In the genomic region with DNA sequence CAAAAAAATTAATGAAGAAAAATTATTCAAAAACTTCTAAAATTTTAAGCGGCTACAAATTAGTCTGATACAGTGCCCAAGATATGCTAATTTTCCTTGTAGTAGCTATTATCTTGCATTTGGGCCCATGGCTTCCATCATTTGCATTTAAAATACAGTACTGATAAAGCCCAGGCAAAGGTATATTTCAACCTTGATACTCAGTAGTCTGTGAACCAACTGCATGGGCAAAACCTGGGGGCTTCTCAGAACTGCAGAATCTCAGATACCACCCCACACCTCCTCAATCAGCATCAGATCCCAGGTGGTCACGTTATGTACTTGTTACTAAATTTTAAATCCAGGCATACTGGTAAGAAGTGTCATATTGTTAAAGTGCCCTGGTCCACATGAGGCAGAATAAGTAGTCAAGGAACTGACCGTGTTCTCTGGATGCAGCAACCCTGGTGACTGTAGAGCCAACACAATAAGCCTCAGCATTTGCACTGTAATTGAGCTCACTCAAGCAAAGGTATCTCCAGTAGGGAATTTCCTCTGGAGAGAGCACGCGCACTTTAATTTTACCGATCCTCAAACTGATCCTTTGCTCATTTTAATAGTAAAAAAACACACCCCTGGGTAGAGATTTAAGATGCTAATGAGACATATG, we compare ENCODE assay signal across 3 cellular contexts.
TF ChIP-seq lines count a peak whose summit lies in the region.

No MANE protein-coding gene starts in this region.

TF ChIP-seq in SK-N-SH, 30 proteins besides CTCF, POLR2A, EP300 and RAD21:
- TF ChIP-seq SMC3 (IDR thresholded peaks at IDR 0.05; ENCODE audit: low read depth, low read length) (no peak), FOXM1 (IDR thresholded peaks at IDR 0.05; ENCODE audit: low read depth) (no peak), MXI1 (IDR thresholded peaks at IDR 0.05; ENCODE audit: low read depth, low read length) (no peak), FOXJ3 (CRISPR knock-in tag; IDR thresholded peaks at IDR 0.05) (no peak), NFIC (IDR thresholded peaks at IDR 0.05; ENCODE audit: borderline replicate concordance) (no peak)

TF ChIP-seq in SK-N-SH treated with all-trans-retinoic acid at 6 μM for 48 hours, 23 proteins besides CTCF, POLR2A, EP300 and RAD21:
- TF ChIP-seq ISL1 (CRISPR knock-in tag; IDR thresholded peaks at IDR 0.05) = no peak
- no peak for TF ChIP-seq TOX (CRISPR knock-in tag; IDR thresholded peaks at IDR 0.05; ENCODE audit: borderline replicate concordance)
- TF ChIP-seq, protein P1, sequence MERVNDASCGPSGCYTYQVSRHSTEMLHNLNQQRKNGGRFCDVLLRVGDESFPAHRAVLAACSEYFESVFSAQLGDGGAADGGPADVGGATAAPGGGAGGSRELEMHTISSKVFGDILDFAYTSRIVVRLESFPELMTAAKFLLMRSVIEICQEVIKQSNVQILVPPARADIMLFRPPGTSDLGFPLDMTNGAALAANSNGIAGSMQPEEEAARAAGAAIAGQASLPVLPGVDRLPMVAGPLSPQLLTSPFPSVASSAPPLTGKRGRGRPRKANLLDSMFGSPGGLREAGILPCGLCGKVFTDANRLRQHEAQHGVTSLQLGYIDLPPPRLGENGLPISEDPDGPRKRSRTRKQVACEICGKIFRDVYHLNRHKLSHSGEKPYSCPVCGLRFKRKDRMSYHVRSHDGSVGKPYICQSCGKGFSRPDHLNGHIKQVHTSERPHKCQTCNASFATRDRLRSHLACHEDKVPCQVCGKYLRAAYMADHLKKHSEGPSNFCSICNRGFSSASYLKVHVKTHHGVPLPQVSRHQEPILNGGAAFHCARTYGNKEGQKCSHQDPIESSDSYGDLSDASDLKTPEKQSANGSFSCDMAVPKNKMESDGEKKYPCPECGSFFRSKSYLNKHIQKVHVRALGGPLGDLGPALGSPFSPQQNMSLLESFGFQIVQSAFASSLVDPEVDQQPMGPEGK (CRISPR knock-in tag; IDR thresholded peaks at IDR 0.05; ENCODE audit: borderline replicate concordance) = no peak
- no peak for TF ChIP-seq ZNF70 (CRISPR knock-in tag; IDR thresholded peaks at IDR 0.05)
- TF ChIP-seq, protein P2, sequence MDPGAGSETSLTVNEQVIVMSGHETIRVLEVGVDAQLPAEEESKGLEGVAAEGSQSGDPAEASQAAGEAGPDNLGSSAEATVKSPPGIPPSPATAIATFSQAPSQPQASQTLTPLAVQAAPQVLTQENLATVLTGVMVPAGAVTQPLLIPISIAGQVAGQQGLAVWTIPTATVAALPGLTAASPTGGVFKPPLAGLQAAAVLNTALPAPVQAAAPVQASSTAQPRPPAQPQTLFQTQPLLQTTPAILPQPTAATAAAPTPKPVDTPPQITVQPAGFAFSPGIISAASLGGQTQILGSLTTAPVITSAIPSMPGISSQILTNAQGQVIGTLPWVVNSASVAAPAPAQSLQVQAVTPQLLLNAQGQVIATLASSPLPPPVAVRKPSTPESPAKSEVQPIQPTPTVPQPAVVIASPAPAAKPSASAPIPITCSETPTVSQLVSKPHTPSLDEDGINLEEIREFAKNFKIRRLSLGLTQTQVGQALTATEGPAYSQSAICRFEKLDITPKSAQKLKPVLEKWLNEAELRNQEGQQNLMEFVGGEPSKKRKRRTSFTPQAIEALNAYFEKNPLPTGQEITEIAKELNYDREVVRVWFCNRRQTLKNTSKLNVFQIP (CRISPR knock-in tag; IDR thresholded peaks at IDR 0.05; ENCODE audit: borderline replicate concordance, low read depth) = no peak
- TF ChIP-seq SNAI2 (CRISPR knock-in tag; IDR thresholded peaks at IDR 0.05) = no peak
- TF ChIP-seq ZFP30 (CRISPR knock-in tag; IDR thresholded peaks at IDR 0.05) = no peak
- TF ChIP-seq, protein P3, sequence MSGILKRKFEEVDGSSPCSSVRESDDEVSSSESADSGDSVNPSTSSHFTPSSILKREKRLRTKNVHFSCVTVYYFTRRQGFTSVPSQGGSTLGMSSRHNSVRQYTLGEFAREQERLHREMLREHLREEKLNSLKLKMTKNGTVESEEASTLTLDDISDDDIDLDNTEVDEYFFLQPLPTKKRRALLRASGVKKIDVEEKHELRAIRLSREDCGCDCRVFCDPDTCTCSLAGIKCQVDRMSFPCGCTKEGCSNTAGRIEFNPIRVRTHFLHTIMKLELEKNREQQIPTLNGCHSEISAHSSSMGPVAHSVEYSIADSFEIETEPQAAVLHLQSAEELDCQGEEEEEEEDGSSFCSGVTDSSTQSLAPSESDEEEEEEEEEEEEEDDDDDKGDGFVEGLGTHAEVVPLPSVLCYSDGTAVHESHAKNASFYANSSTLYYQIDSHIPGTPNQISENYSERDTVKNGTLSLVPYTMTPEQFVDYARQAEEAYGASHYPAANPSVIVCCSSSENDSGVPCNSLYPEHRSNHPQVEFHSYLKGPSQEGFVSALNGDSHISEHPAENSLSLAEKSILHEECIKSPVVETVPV (CRISPR knock-in tag; IDR thresholded peaks at IDR 0.05) = no peak
- no peak for TF ChIP-seq GLIS3 (CRISPR knock-in tag; IDR thresholded peaks at IDR 0.05)
- TF ChIP-seq BACH2 (CRISPR knock-in tag; IDR thresholded peaks at IDR 0.05; ENCODE audit: borderline replicate concordance) = no peak
- no peak for TF ChIP-seq TCF4 (CRISPR knock-in tag; IDR thresholded peaks at IDR 0.05; ENCODE audit: borderline replicate concordance)
- no peak for TF ChIP-seq ZNF565 (CRISPR knock-in tag; conservative IDR thresholded peaks at IDR 0.05; ENCODE audit: low read depth)
- TF ChIP-seq, protein P4, sequence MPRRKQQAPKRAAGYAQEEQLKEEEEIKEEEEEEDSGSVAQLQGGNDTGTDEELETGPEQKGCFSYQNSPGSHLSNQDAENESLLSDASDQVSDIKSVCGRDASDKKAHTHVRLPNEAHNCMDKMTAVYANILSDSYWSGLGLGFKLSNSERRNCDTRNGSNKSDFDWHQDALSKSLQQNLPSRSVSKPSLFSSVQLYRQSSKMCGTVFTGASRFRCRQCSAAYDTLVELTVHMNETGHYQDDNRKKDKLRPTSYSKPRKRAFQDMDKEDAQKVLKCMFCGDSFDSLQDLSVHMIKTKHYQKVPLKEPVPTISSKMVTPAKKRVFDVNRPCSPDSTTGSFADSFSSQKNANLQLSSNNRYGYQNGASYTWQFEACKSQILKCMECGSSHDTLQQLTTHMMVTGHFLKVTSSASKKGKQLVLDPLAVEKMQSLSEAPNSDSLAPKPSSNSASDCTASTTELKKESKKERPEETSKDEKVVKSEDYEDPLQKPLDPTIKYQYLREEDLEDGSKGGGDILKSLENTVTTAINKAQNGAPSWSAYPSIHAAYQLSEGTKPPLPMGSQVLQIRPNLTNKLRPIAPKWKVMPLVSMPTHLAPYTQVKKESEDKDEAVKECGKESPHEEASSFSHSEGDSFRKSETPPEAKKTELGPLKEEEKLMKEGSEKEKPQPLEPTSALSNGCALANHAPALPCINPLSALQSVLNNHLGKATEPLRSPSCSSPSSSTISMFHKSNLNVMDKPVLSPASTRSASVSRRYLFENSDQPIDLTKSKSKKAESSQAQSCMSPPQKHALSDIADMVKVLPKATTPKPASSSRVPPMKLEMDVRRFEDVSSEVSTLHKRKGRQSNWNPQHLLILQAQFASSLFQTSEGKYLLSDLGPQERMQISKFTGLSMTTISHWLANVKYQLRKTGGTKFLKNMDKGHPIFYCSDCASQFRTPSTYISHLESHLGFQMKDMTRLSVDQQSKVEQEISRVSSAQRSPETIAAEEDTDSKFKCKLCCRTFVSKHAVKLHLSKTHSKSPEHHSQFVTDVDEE (CRISPR knock-in tag; IDR thresholded peaks at IDR 0.05) = no peak
- TF ChIP-seq ARNTL (CRISPR knock-in tag; IDR thresholded peaks at IDR 0.05; ENCODE audit: borderline replicate concordance, low read depth) = no peak
- no peak for TF ChIP-seq CSDC2 (CRISPR knock-in tag; IDR thresholded peaks at IDR 0.05)
- no peak for TF ChIP-seq RARB (CRISPR knock-in tag; IDR thresholded peaks at IDR 0.05)
- no peak for TF ChIP-seq PPARA (CRISPR knock-in tag; IDR thresholded peaks at IDR 0.05; ENCODE audit: borderline replicate concordance)
- no peak for TF ChIP-seq ZFP3 (CRISPR knock-in tag; IDR thresholded peaks at IDR 0.05)
TF ChIP-seq in SK-N-SH treated with all-trans-retinoic acid at 6 μM for 48 hours: peak in this region for 0.

TF ChIP-seq in K562, 482 proteins besides CTCF, POLR2A, EP300 and RAD21:
- no peak for TF ChIP-seq SIX5 (IDR thresholded peaks at IDR 0.05; ENCODE audit: borderline replicate concordance in 1 of 2, insufficient read depth in 1 of 2, low read depth in 1 of 2, low read length in 2 of 2)
- TF ChIP-seq, protein P5, sequence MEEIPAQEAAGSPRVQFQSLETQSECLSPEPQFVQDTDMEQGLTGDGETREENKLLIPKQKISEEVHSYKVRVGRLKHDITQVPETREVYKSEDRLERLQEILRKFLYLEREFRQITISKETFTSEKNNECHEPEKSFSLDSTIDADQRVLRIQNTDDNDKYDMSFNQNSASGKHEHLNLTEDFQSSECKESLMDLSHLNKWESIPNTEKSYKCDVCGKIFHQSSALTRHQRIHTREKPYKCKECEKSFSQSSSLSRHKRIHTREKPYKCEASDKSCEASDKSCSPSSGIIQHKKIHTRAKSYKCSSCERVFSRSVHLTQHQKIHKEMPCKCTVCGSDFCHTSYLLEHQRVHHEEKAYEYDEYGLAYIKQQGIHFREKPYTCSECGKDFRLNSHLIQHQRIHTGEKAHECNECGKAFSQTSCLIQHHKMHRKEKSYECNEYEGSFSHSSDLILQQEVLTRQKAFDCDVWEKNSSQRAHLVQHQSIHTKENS (CRISPR knock-in tag; IDR thresholded peaks at IDR 0.05) = no peak
- TF ChIP-seq ELF1 (tag; IDR thresholded peaks at IDR 0.05) = no peak
- TF ChIP-seq, protein P6, sequence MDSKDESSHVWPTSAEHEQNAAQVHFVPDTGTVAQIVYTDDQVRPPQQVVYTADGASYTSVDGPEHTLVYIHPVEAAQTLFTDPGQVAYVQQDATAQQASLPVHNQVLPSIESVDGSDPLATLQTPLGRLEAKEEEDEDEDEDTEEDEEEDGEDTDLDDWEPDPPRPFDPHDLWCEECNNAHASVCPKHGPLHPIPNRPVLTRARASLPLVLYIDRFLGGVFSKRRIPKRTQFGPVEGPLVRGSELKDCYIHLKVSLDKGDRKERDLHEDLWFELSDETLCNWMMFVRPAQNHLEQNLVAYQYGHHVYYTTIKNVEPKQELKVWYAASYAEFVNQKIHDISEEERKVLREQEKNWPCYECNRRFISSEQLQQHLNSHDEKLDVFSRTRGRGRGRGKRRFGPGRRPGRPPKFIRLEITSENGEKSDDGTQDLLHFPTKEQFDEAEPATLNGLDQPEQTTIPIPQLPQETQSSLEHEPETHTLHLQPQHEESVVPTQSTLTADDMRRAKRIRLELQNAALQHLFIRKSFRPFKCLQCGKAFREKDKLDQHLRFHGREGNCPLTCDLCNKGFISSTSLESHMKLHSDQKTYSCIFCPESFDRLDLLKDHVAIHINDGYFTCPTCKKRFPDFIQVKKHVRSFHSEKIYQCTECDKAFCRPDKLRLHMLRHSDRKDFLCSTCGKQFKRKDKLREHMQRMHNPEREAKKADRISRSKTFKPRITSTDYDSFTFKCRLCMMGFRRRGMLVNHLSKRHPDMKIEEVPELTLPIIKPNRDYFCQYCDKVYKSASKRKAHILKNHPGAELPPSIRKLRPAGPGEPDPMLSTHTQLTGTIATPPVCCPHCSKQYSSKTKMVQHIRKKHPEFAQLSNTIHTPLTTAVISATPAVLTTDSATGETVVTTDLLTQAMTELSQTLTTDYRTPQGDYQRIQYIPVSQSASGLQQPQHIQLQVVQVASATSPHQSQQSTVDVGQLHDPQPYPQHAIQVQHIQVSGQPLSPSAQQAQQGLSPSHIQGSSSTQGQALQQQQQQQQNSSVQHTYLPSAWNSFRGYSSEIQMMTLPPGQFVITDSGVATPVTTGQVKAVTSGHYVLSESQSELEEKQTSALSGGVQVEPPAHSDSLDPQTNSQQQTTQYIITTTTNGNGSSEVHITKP (IDR thresholded peaks at IDR 0.05; ENCODE audit: partially characterized antibody) = no peak
- TF ChIP-seq PHTF2 (CRISPR knock-in tag; IDR thresholded peaks at IDR 0.05) = no peak
- no peak for TF ChIP-seq ZNF316 (IDR thresholded peaks at IDR 0.05)
- TF ChIP-seq ZNF707 (CRISPR knock-in tag; conservative IDR thresholded peaks at IDR 0.05) = no peak
- TF ChIP-seq YY1 (IDR thresholded peaks at IDR 0.05; ENCODE audit: borderline replicate concordance in 1 of 3, control insufficient read depth in 1 of 3, extremely low read depth in 1 of 3, insufficient read depth in 3 of 3, insufficient read length in 1 of 3, insufficient replicate concordance in 2 of 3, low read depth in 1 of 3, low read length in 2 of 3) = no peak
- no peak for TF ChIP-seq ZBTB7A (IDR thresholded peaks at IDR 0.05; ENCODE audit: borderline replicate concordance, control insufficient read depth, low read depth, low read length)
- no peak for TF ChIP-seq HNRNPLL (IDR thresholded peaks at IDR 0.05; ENCODE audit: low read depth, low read length, poor library complexity, severe bottlenecking)
